ENCODE assay signal across 25 cellular contexts in genomic region chr22:47697861-47698260, GRCh38.
"Had no signal": no experiment of that assay in that cellular context is flagged by ENCODE, and none has a peak within 500 bp of the region (broad histone marks: within the 10 kb centered on the region; RNA-seq: fewer than 3 reads in every experiment).

No MANE protein-coding gene starts in this region.

- DNase-seq: dermis blood vessel endothelial cell; dorsolateral prefrontal cortex; effector CD4-positive, alpha-beta T cell; effector memory CD4-positive, alpha-beta T cell; erythroblast; esophagus squamous epithelium; foreskin fibroblast; foreskin melanocyte; gastrocnemius medialis; glutamatergic neuron; heart right ventricle; hippocampal formation; left cardiac atrium; left lung; left ventricle myocardium superior; lower lobe of right lung; mesenchymal stem cell; midbrain had no signal

- H3K4me1 ChIP-seq: esophagus squamous epithelium, gastrocnemius medialis, heart right ventricle, left lung, lower lobe of right lung had no signal

- H3K9me3 ChIP-seq: esophagus squamous epithelium, gastrocnemius medialis, left lung, lower lobe of right lung had no signal

- H3K4me3 ChIP-seq: coronary artery, dorsolateral prefrontal cortex, esophagus squamous epithelium, gastrocnemius medialis, heart right ventricle, left lung, lower lobe of right lung had no signal

- ATAC-seq: esophagus mucosa, gastrocnemius medialis, heart right ventricle, left cardiac atrium, left lung, left ventricle myocardium superior, lower lobe of right lung had no signal

- H3K27me3 ChIP-seq: dorsolateral prefrontal cortex, esophagus squamous epithelium, gastrocnemius medialis, left lung had no signal

- H3K36me3 ChIP-seq: esophagus squamous epithelium, gastrocnemius medialis, heart right ventricle, left lung, lower lobe of right lung had no signal

- H3K27ac ChIP-seq: coronary artery, dorsolateral prefrontal cortex, epithelial cell of prostate, esophagus squamous epithelium, gastrocnemius medialis, heart right ventricle, left lung, lower lobe of right lung had no signal

- FAIRE-seq: colon, endometrium, islet of Langerhans, keratinocyte had no signal
